23 cellular contexts compared by ENCODE assay signal in the genomic region with DNA sequence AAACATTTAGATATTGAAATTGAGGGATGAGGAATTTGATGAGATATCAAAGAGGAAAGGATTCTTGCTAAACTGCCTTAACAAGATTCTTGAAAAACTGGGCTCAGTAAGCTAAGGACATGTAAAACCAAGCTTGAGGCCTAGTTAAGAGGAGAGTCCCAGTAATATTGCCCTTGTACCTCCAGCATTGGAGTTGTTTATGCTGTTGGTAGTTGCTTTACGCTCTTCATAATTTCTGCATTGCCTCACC.
"Had no signal": no experiment of that assay in that cellular context is flagged by ENCODE, and none has a peak within 500 bp of the region (broad histone marks: within the 10 kb centered on the region; RNA-seq: fewer than 3 reads in every experiment).

No MANE protein-coding gene starts in this region.

- H3K4me1 Mint-ChIP-seq: activated naive CD4-positive, alpha-beta T cell treated with anti-CD3 and anti-CD28 coated beads, Interleukin-2, amount 50 U/mL, for 24 hours; brain; nephron; stimulated activated naive B cell treated with anti-CD40 and anti-IgM and Interleukin-4, amounts not matched to agents 10 μg/mL and 1 μg/mL and 100 μg/mL, for 72 hours had no signal

- H3K27ac Mint-ChIP-seq: activated naive CD4-positive, alpha-beta T cell treated with anti-CD3 and anti-CD28 coated beads, Interleukin-2, amount 50 U/mL, for 24 hours; brain; nephron; stimulated activated naive B cell treated with anti-CD40 and anti-IgM and Interleukin-4, amounts not matched to agents 10 μg/mL and 1 μg/mL and 100 μg/mL, for 72 hours; T-helper 2 cell treated with Interferon-gamma antibody and Interleukin-4, amounts not matched to agents 5 μg/mL and 100 μg/mL, for 36 hours; WTC11 had no signal

- H3K4me3 Mint-ChIP-seq: activated naive CD4-positive, alpha-beta T cell treated with anti-CD3 and anti-CD28 coated beads, Interleukin-2, amount 50 U/mL, for 24 hours; brain; nephron; stimulated activated naive B cell treated with anti-CD40 and anti-IgM and Interleukin-4, amounts not matched to agents 10 μg/mL and 1 μg/mL and 100 μg/mL, for 72 hours; T-helper 2 cell treated with Interferon-gamma antibody and Interleukin-4, amounts not matched to agents 5 μg/mL and 100 μg/mL, for 36 hours; WTC11 had no signal

- H3K36me3 ChIP-seq: pancreas, transverse colon, vagina had no signal

- H3K27me3 Mint-ChIP-seq: stimulated activated naive B cell treated with anti-CD40 and anti-IgM and Interleukin-4, amounts not matched to agents 10 μg/mL and 1 μg/mL and 100 μg/mL, for 72 hours had no signal

- H3K27me3 ChIP-seq: pancreas, transverse colon, vagina had no signal

- H3K36me3 Mint-ChIP-seq: activated naive CD4-positive, alpha-beta T cell treated with anti-CD3 and anti-CD28 coated beads, Interleukin-2, amount 50 U/mL, for 24 hours; brain; stimulated activated naive B cell treated with anti-CD40 and anti-IgM and Interleukin-4, amounts not matched to agents 10 μg/mL and 1 μg/mL and 100 μg/mL, for 72 hours had no signal

- DNase-seq: activated gamma-delta T cell treated with Interleukin-2 at 50 U/mL for 16 hours; activated T-cell treated with anti-CD3 and anti-CD28 coated beads, Interleukin-2, amount 50 U/mL, for 1 hour; aorta; central memory CD4-positive, alpha-beta T cell; effector memory CD4-positive, alpha-beta T cell; foreskin melanocyte; kidney glomerular epithelial cell; left ventricle myocardium superior; mammary epithelial cell; pancreas; small intestine; stimulated activated CD4-positive, alpha-beta T cell treated with anti-CD3 and anti-CD28 coated beads, Interleukin-15, amount 100 ng/mL, for 24 hours; stimulated activated CD8-positive, alpha-beta memory T cell treated with anti-CD3 and anti-CD28 coated beads, Interleukin-4, amount 100 ng/mL, for 48 hours; stimulated activated naive B cell treated with anti-CD40 and anti-IgM and Interleukin-4, amounts not matched to agents 10 μg/mL and 1 μg/mL and 100 μg/mL, for 72 hours; transverse colon had no signal

- H3K27ac ChIP-seq: pancreas, transverse colon, vagina had no signal

- H3K4me1 ChIP-seq: pancreas, transverse colon, vagina had no signal

- ATAC-seq: esophagus mucosa; left ventricle myocardium superior; pancreas; sciatic nerve; stimulated activated naive B cell treated with anti-CD40 and anti-IgM and Interleukin-4, amounts not matched to agents 10 μg/mL and 1 μg/mL and 100 μg/mL, for 72 hours; WTC11 had no signal

- H3K9me3 Mint-ChIP-seq: stimulated activated naive B cell treated with anti-CD40 and anti-IgM and Interleukin-4, amounts not matched to agents 10 μg/mL and 1 μg/mL and 100 μg/mL, for 72 hours; T-helper 2 cell treated with Interferon-gamma antibody and Interleukin-4, amounts not matched to agents 5 μg/mL and 100 μg/mL, for 36 hours; WTC11 had no signal

- H3K9me3 ChIP-seq: pancreas, vagina had no signal

- H3K4me3 ChIP-seq: pancreas, transverse colon, vagina had no signal
